1 cellular context compared by ENCODE assay signal in genomic region chr10:111137012-111137411, GRCh38.
TF ChIP-seq lines count a peak whose summit lies in the region.

No MANE protein-coding gene starts in this region.

TF ChIP-seq in GM23338, 12 proteins besides CTCF, POLR2A, EP300 and RAD21 (continued from another document):
- TF ChIP-seq ZNF462 (CRISPR knock-in tag; IDR thresholded peaks at IDR 0.05) (peak; percentile 71; the same call in 1 of the 2 replicates), CREB1 (CRISPR knock-in tag; IDR thresholded peaks at IDR 0.05; ENCODE audit: low read depth) (no peak), ZNF114 (CRISPR knock-in tag; IDR thresholded peaks at IDR 0.05) (0 out of 2 replicates have a peak, but pooled peaks have one; percentile 58)
